23 cellular contexts compared by ENCODE assay signal in genomic region chr5:121913397-121913796, GRCh38.
"Had no signal": no experiment of that assay in that cellular context is flagged by ENCODE, and none has a peak within 500 bp of the region (broad histone marks: within the 10 kb centered on the region; RNA-seq: fewer than 3 reads in every experiment).

No MANE protein-coding gene starts in this region.

- H3K9me3 ChIP-seq: adrenal gland, ascending aorta, left ventricle myocardium inferior, right lobe of liver, tibial artery had no signal

- H3K36me3 Mint-ChIP-seq: activated CD4-positive, alpha-beta memory T cell treated with anti-CD3 and anti-CD28 coated beads for 36 hours; activated CD8-positive, alpha-beta memory T cell treated with anti-CD3 and anti-CD28 coated beads, Interleukin-2, amount 10 ng/mL, durations not matched to agents 7 days and 5 days; activated naive CD8-positive, alpha-beta T cell; naive thymus-derived CD4-positive, alpha-beta T cell; stimulated activated effector memory CD8-positive, alpha-beta T cell treated with anti-CD3 and anti-CD28 coated beads, Interleukin-12 subunit alpha, Interleukin-12 subunit beta, amount 100 ng/mL, for 72 hours had no signal

- DNase-seq: activated CD4-positive, alpha-beta memory T cell treated with anti-CD3 and anti-CD28 coated beads for 36 hours; activated CD4-positive, alpha-beta T cell treated with anti-CD3 and anti-CD28 coated beads for 4 hours; activated CD4-positive, CD25-positive, alpha-beta regulatory T cell; activated CD8-positive, alpha-beta memory T cell treated with anti-CD3 and anti-CD28 coated beads, Interleukin-2, amount 10 ng/mL, durations not matched to agents 7 days and 5 days; activated T-cell treated with anti-CD3 and anti-CD28 coated beads for 4 hours; adrenal gland; central memory CD4-positive, alpha-beta T cell; dermis blood vessel endothelial cell; effector CD8-positive, alpha-beta T cell; hypothalamus; left ventricle myocardium inferior; naive thymus-derived CD4-positive, alpha-beta T cell; occipital lobe; right lobe of liver; stimulated activated CD4-positive, alpha-beta T cell treated with anti-CD3 and anti-CD28 coated beads, Interleukin-1b, Interleukin-23, amount 100 ng/mL, for 48 hours; stimulated activated naive CD8-positive, alpha-beta T cell treated with anti-CD3 and anti-CD28 coated beads, Interleukin-15, amount 100 ng/mL, for 72 hours; tibial artery had no signal

- ATAC-seq: activated CD8-positive, alpha-beta memory T cell treated with anti-CD3 and anti-CD28 coated beads, Interleukin-2, amount 10 ng/mL, durations not matched to agents 7 days and 5 days; esophagus mucosa; naive thymus-derived CD4-positive, alpha-beta T cell; right lobe of liver; stimulated activated effector memory CD8-positive, alpha-beta T cell treated with anti-CD3 and anti-CD28 coated beads, Interleukin-12 subunit alpha, Interleukin-12 subunit beta, amount 100 ng/mL, for 72 hours; stimulated activated naive CD8-positive, alpha-beta T cell treated with anti-CD3 and anti-CD28 coated beads, Interleukin-15, amount 100 ng/mL, for 72 hours had no signal

- H3K9me3 Mint-ChIP-seq: activated CD4-positive, alpha-beta memory T cell treated with anti-CD3 and anti-CD28 coated beads for 36 hours; neural crest cell; stimulated activated effector memory CD8-positive, alpha-beta T cell treated with anti-CD3 and anti-CD28 coated beads, Interleukin-12 subunit alpha, Interleukin-12 subunit beta, amount 100 ng/mL, for 72 hours; stimulated activated naive CD8-positive, alpha-beta T cell treated with anti-CD3 and anti-CD28 coated beads, Interleukin-15, amount 100 ng/mL, for 72 hours had no signal

- H3K27ac Mint-ChIP-seq: activated CD4-positive, alpha-beta memory T cell treated with anti-CD3 and anti-CD28 coated beads for 36 hours; activated CD8-positive, alpha-beta memory T cell treated with anti-CD3 and anti-CD28 coated beads, Interleukin-2, amount 10 ng/mL, durations not matched to agents 7 days and 5 days; activated naive CD8-positive, alpha-beta T cell; naive thymus-derived CD4-positive, alpha-beta T cell; stimulated activated effector memory CD8-positive, alpha-beta T cell treated with anti-CD3 and anti-CD28 coated beads, Interleukin-12 subunit alpha, Interleukin-12 subunit beta, amount 100 ng/mL, for 72 hours; stimulated activated naive CD8-positive, alpha-beta T cell treated with anti-CD3 and anti-CD28 coated beads, Interleukin-15, amount 100 ng/mL, for 72 hours had no signal

- H3K27ac ChIP-seq: adrenal gland, ascending aorta, left ventricle myocardium inferior, right lobe of liver, skin epidermis, tibial artery had no signal

- H3K27me3 Mint-ChIP-seq: activated CD8-positive, alpha-beta memory T cell treated with anti-CD3 and anti-CD28 coated beads, Interleukin-2, amount 10 ng/mL, durations not matched to agents 7 days and 5 days; stimulated activated naive CD8-positive, alpha-beta T cell treated with anti-CD3 and anti-CD28 coated beads, Interleukin-15, amount 100 ng/mL, for 72 hours had no signal

- H3K4me1 Mint-ChIP-seq: activated CD8-positive, alpha-beta memory T cell treated with anti-CD3 and anti-CD28 coated beads, Interleukin-2, amount 10 ng/mL, durations not matched to agents 7 days and 5 days; naive thymus-derived CD4-positive, alpha-beta T cell; neural crest cell; stimulated activated effector memory CD8-positive, alpha-beta T cell treated with anti-CD3 and anti-CD28 coated beads, Interleukin-12 subunit alpha, Interleukin-12 subunit beta, amount 100 ng/mL, for 72 hours; stimulated activated naive CD8-positive, alpha-beta T cell treated with anti-CD3 and anti-CD28 coated beads, Interleukin-15, amount 100 ng/mL, for 72 hours had no signal

- H3K4me3 Mint-ChIP-seq: activated CD4-positive, alpha-beta memory T cell treated with anti-CD3 and anti-CD28 coated beads for 36 hours; activated CD8-positive, alpha-beta memory T cell treated with anti-CD3 and anti-CD28 coated beads, Interleukin-2, amount 10 ng/mL, durations not matched to agents 7 days and 5 days; activated naive CD8-positive, alpha-beta T cell; naive thymus-derived CD4-positive, alpha-beta T cell; neural crest cell; stimulated activated effector memory CD8-positive, alpha-beta T cell treated with anti-CD3 and anti-CD28 coated beads, Interleukin-12 subunit alpha, Interleukin-12 subunit beta, amount 100 ng/mL, for 72 hours; stimulated activated naive CD8-positive, alpha-beta T cell treated with anti-CD3 and anti-CD28 coated beads, Interleukin-15, amount 100 ng/mL, for 72 hours had no signal

- H3K36me3 ChIP-seq: adrenal gland, ascending aorta, left ventricle myocardium inferior, right lobe of liver, tibial artery had no signal

- H3K4me1 ChIP-seq: adrenal gland, ascending aorta, left ventricle myocardium inferior, right lobe of liver had no signal

- H3K4me3 ChIP-seq: adrenal gland, ascending aorta, left ventricle myocardium inferior, right lobe of liver, skin epidermis, tibial artery had no signal
